ENCODE assay signal across 24 cellular contexts in genomic region chr10:5832946-5833345, GRCh38. TPM values are rescaled to one million over a fixed set of nuclear protein-coding genes. Genes with fewer than 3 reads are reported as not detected.
DNase-seq lines count a peak whose midpoint lies in the region; ATAC-seq, FAIRE-seq and TF ChIP-seq lines count a peak whose summit lies in the region.
"Had no signal": no experiment of that assay in that cellular context is flagged by ENCODE, and none has a peak within 500 bp of the region (broad histone marks: within the 10 kb centered on the region; RNA-seq: fewer than 3 reads in every experiment).

No MANE protein-coding gene starts in this region.

- TF ChIP-seq CTCF in LNCaP clone FGC (IDR thresholded peaks at IDR 0.05; ENCODE audit: control insufficient read depth, extremely low read depth, insufficient read depth) (no peak), keratinocyte (optimal IDR thresholded peaks at IDR 0.05 in 1 of 3, IDR thresholded peaks at IDR 0.05 in 1 of 3, conservative IDR thresholded peaks at IDR 0.05 in 1 of 3; ENCODE audit: extremely low read depth in 1 of 3, insufficient read depth in 2 of 3, low read length in 3 of 3) (no peak), prostate gland (IDR thresholded peaks at IDR 0.05) (no peak)

- H3K27ac Mint-ChIP-seq in activated naive CD4-positive, alpha-beta T cell treated with anti-CD3 and anti-CD28 coated beads, Interleukin-2, amount 50 U/mL, for 72 hours, result no peak overlapping the region
- H3K27ac Mint-ChIP-seq: activated naive CD8-positive, alpha-beta T cell; activated T-helper 2 cell treated with anti-CD3 and anti-CD28 coated beads, Interferon-gamma antibody, Interleukin-2, Interleukin-4, amounts not matched to agents 10 μg/mL and 5 μg/mL and 100 μg/mL, durations not matched to agents 14 hours and 24 hours and 36 hours had no signal

- H3K9ac ChIP-seq in BLaER1 treated with 17β-estradiol and CSF1 and Interleukin-3, amounts not matched to agents 10 nM and 100 nM, result no peak overlapping the region
- no peak overlapping the region for H3K9ac ChIP-seq in keratinocyte (ENCODE audit: control insufficient read depth, extremely low read depth, insufficient read depth, low read length)

- intact Hi-C loops in prostate gland (cut with DNase I), result no loop called here

- FAIRE-seq in keratinocyte (lab: Jason Lieb, UNC), result no peak
- FAIRE-seq: astrocyte, GM12891 had no signal

- 60% methylated on average over 13 of the region's 13 CpGs for WGBS in prostate gland

- H3K4me1 ChIP-seq in BLaER1 treated with 17β-estradiol and CSF1 and Interleukin-3, amounts not matched to agents 10 nM and 100 nM, result peaks cover 0 to 66% (median 38%) of the 10 kb centered on the region in 10 experiments; a peak in 16 of 20 replicates
- H3K4me1 ChIP-seq in keratinocyte (ENCODE audit: control insufficient read depth, extremely low read depth, insufficient read depth, low read length), result no peaks in the 10 kb centered on the region
- H3K4me1 ChIP-seq in prostate gland (replicated peaks), result peaks cover 2% of the 10 kb centered on the region
- H3K4me1 ChIP-seq: HAP-1 had no signal

- no peak overlapping the region for H3K4me3 ChIP-seq in BLaER1 treated with 17β-estradiol and CSF1 and Interleukin-3, amounts not matched to agents 10 nM and 100 nM
- H3K4me3 ChIP-seq in LNCaP clone FGC (ENCODE audit: low read depth, low read length) (no peak overlapping the region), keratinocyte (ENCODE audit: control insufficient read depth in 2 of 3, extremely low read depth in 1 of 3, insufficient read depth in 2 of 3, low read depth in 1 of 3, low read length in 3 of 3) (no peak overlapping the region), prostate gland (no peak overlapping the region)
- H3K4me3 ChIP-seq: HAP-1, heart left ventricle had no signal

- dilution Hi-C loops in keratinocyte (cut with MboI; ENCODE audit: extremely low pct_ligation_motif_present, low sequenced_read_pairs), result no loop called here

- peak; percentile 52 for DNase-seq in LNCaP clone FGC (ENCODE audit: low read depth)
- no peak for DNase-seq in keratinocyte (ENCODE audit: low read depth, low spot score)
- DNase-seq in prostate gland (ENCODE audit: low spot score), result peak; percentile 78
- no peak for DNase-seq in EL
- DNase-seq in stimulated activated CD4-positive, alpha-beta T cell treated with anti-CD3 and anti-CD28 coated beads, Interleukin-12 subunit alpha, Interleukin-12 subunit beta, amount 100 ng/mL, for 4 hours, result no peak
- DNase-seq in activated naive CD4-positive, alpha-beta T cell treated with anti-CD3 and anti-CD28 coated beads, Interleukin-2, amount 50 U/mL, for 72 hours (ENCODE audit: low spot score in 2 of 2), result no peak
- DNase-seq in HuH-7.5 (ENCODE audit: low spot score), result no peak
- DNase-seq: activated CD4-positive, alpha-beta T cell treated with anti-CD3 and anti-CD28 coated beads, Interleukin-2, amount 10 ng/mL, durations not matched to agents 7 days and 5 days; C1 segment of cervical spinal cord; cerebellar nuclear complex; heart left ventricle; left cardiac atrium; NCI-H1092 treated with DMSO at 0.1 percent for 48 hours; NCI-H1930; NCI-H226; NCI-H748 treated with DMSO at 0.1 percent for 48 hours; substantia nigra had no signal

- H3K36me3 ChIP-seq in BLaER1 treated with 17β-estradiol and CSF1 and Interleukin-3, amounts not matched to agents 10 nM and 100 nM, result no peaks in the 10 kb centered on the region
- H3K36me3 ChIP-seq in keratinocyte (ENCODE audit: control insufficient read depth in 2 of 2, extremely low read depth in 1 of 2, insufficient read depth in 2 of 2, low read length in 2 of 2) (no peaks in the 10 kb centered on the region), prostate gland (no peaks in the 10 kb centered on the region)
- H3K36me3 ChIP-seq: HAP-1, heart left ventricle had no signal

- no peaks in the 10 kb centered on the region for H3K79me2 ChIP-seq in keratinocyte (ENCODE audit: control insufficient read depth, insufficient read depth, low read length)

- no peaks in the 10 kb centered on the region for H3K9me1 ChIP-seq in keratinocyte (ENCODE audit: control insufficient read depth, extremely low read depth, insufficient read depth, low read length)

- ATAC-seq in activated naive CD4-positive, alpha-beta T cell treated with anti-CD3 and anti-CD28 coated beads, Interleukin-2, amount 50 U/mL, for 72 hours, result no peak
- ATAC-seq: heart left ventricle, left cardiac atrium had no signal

- peak overlapping the region; percentile 20 for H2AFZ ChIP-seq in keratinocyte (ENCODE audit: control insufficient read depth, low read length)

- H3K9me3 ChIP-seq in BLaER1 treated with 17β-estradiol and CSF1 and Interleukin-3, amounts not matched to agents 10 nM and 100 nM (replicated peaks in 1 of 11), result no peaks in the 10 kb centered on the region
- H3K9me3 ChIP-seq in keratinocyte (ENCODE audit: control insufficient read depth, low read depth, low read length), result no peaks in the 10 kb centered on the region
- H3K9me3 ChIP-seq in prostate gland, result no peaks in the 10 kb centered on the region
- H3K9me3 ChIP-seq: HAP-1, heart left ventricle had no signal

- H3K4me2 ChIP-seq in BLaER1 treated with 17β-estradiol and CSF1 and Interleukin-3, amounts not matched to agents 10 nM and 100 nM, result peak overlapping the region in 7 of 11 experiments; percentile 10 to 75 (median 48); a peak in 14 of 22 replicates
- no peak overlapping the region for H3K4me2 ChIP-seq in keratinocyte (ENCODE audit: control insufficient read depth, extremely low read depth, insufficient read depth, low read depth, low read length)

- no peak for TF ChIP-seq POLR2A in prostate gland (IDR thresholded peaks at IDR 0.05)

- no peaks in the 10 kb centered on the region for H3K9me3 Mint-ChIP-seq in activated naive CD4-positive, alpha-beta T cell treated with anti-CD3 and anti-CD28 coated beads, Interleukin-2, amount 50 U/mL, for 72 hours
- H3K9me3 Mint-ChIP-seq: activated CD4-positive, alpha-beta T cell treated with anti-CD3 and anti-CD28 coated beads, Interleukin-2, amount 10 ng/mL, durations not matched to agents 7 days and 5 days; activated T-helper 2 cell treated with anti-CD3 and anti-CD28 coated beads, Interferon-gamma antibody, Interleukin-2, Interleukin-4, amounts not matched to agents 10 μg/mL and 5 μg/mL and 100 μg/mL, durations not matched to agents 14 hours and 24 hours and 36 hours had no signal

- H3K27me3 ChIP-seq in BLaER1 treated with 17β-estradiol and CSF1 and Interleukin-3, amounts not matched to agents 10 nM and 100 nM, result no peaks in the 10 kb centered on the region
- H3K27me3 ChIP-seq in keratinocyte (ENCODE audit: control insufficient read depth, extremely low read depth, insufficient read depth, low read length) (peaks cover 9% of the 10 kb centered on the region), prostate gland (replicated peaks; ENCODE audit: insufficient read depth) (no peaks in the 10 kb centered on the region)
- H3K27me3 ChIP-seq: heart left ventricle had no signal

- H3K36me3 Mint-ChIP-seq in activated naive CD4-positive, alpha-beta T cell treated with anti-CD3 and anti-CD28 coated beads, Interleukin-2, amount 50 U/mL, for 72 hours, result no peaks in the 10 kb centered on the region
- H3K36me3 Mint-ChIP-seq: activated naive CD8-positive, alpha-beta T cell had no signal

- no peaks in the 10 kb centered on the region for H4K20me1 ChIP-seq in BLaER1 treated with 17β-estradiol and CSF1 and Interleukin-3, amounts not matched to agents 10 nM and 100 nM
- H4K20me1 ChIP-seq in keratinocyte (ENCODE audit: control insufficient read depth, extremely low read depth, insufficient read depth, low read length), result no peaks in the 10 kb centered on the region

- no peak overlapping the region for H3K27ac ChIP-seq in BLaER1 treated with 17β-estradiol and CSF1 and Interleukin-3, amounts not matched to agents 10 nM and 100 nM
- H3K27ac ChIP-seq in keratinocyte (ENCODE audit: control insufficient read depth, insufficient read depth, low read length) (no peak overlapping the region), prostate gland (no peak overlapping the region)
- H3K27ac ChIP-seq: epithelial cell of prostate, heart left ventricle had no signal

RNA-seq across cellular contexts. Expression of gene GDI2, which starts 19.7 kb away (rescaled TPM):
- 155 to 293 TPM (median 244 TPM) in 3 replicates for polyA plus RNA-seq in keratinocyte
- 246 TPM for polyA plus RNA-seq in keratinocyte (2011; ENCODE audit: low read depth)
- polyA plus RNA-seq in keratinocyte (2011; cell fraction: cytosol; rRNA removed), result 210 and 305 TPM in 2 replicates
- 133 and 158 TPM in 2 replicates for polyA plus RNA-seq in keratinocyte (2011; cell fraction: nucleus; rRNA removed)
- 154 and 212 TPM in 2 replicates for polyA plus RNA-seq in keratinocyte (2012; ENCODE audit: low replicate concordance)
- 67.8 to 243 TPM (median 131 TPM) in 3 replicates for polyA minus RNA-seq in keratinocyte
- polyA minus RNA-seq in keratinocyte (2011; cell fraction: cytosol; rRNA and poly(A)+ RNA removed), result 352 TPM
- 88.7 and 112 TPM in 2 replicates for polyA minus RNA-seq in keratinocyte (2011; cell fraction: nucleus; rRNA and poly(A)+ RNA removed)
- total RNA-seq in prostate gland, result 100 to 1,000 TPM; 186 to 218 TPM
- total RNA-seq in activated naive CD4-positive, alpha-beta T cell treated with anti-CD3 and anti-CD28 coated beads, Interleukin-2, amount 50 U/mL, for 72 hours, result 100 to 1,000 TPM; 234 to 281 TPM

RNA-seq across cellular contexts. Expression of gene ANKRD16, which starts 56.7 kb away (rescaled TPM):
- polyA plus RNA-seq in keratinocyte, result 5.4 to 6.2 TPM (median 6.0 TPM) in 3 replicates
- polyA plus RNA-seq in keratinocyte (2011; ENCODE audit: low read depth), result 2.2 TPM
- 2.5 and 2.7 TPM in 2 replicates for polyA plus RNA-seq in keratinocyte (2011; cell fraction: cytosol; rRNA removed)
- polyA plus RNA-seq in keratinocyte (2011; cell fraction: nucleus; rRNA removed), result 6.3 and 6.6 TPM in 2 replicates
- 1.6 and 4.9 TPM in 2 replicates for polyA plus RNA-seq in keratinocyte (2012; ENCODE audit: low replicate concordance)
- polyA minus RNA-seq in keratinocyte, result 8.1 to 26.6 TPM (median 11.4 TPM) in 3 replicates
- 3.1 TPM for polyA minus RNA-seq in keratinocyte (2011; cell fraction: cytosol; rRNA and poly(A)+ RNA removed)
- polyA minus RNA-seq in keratinocyte (2011; cell fraction: nucleus; rRNA and poly(A)+ RNA removed), result 5.4 and 7.4 TPM in 2 replicates
- 10 to 100 TPM; 14.4 to 20.1 TPM for total RNA-seq in prostate gland
- 1 to 10 TPM; 3.3 to 6.8 TPM for total RNA-seq in activated naive CD4-positive, alpha-beta T cell treated with anti-CD3 and anti-CD28 coated beads, Interleukin-2, amount 50 U/mL, for 72 hours

RNA-seq across cellular contexts. Expression of gene FBH1, which starts 57.1 kb away (rescaled TPM):
- 55.9 to 70.0 TPM (median 61.8 TPM) in 3 replicates for polyA plus RNA-seq in keratinocyte
- polyA plus RNA-seq in keratinocyte (2011; ENCODE audit: low read depth), result 78.7 TPM
- 62.0 and 66.6 TPM in 2 replicates for polyA plus RNA-seq in keratinocyte (2011; cell fraction: cytosol; rRNA removed)
- polyA plus RNA-seq in keratinocyte (2011; cell fraction: nucleus; rRNA removed), result 128 and 134 TPM in 2 replicates
- 42.4 and 43.7 TPM in 2 replicates for polyA plus RNA-seq in keratinocyte (2012; ENCODE audit: low replicate concordance)
- polyA minus RNA-seq in keratinocyte, result 132 to 146 TPM (median 141 TPM) in 3 replicates
- 88.1 TPM for polyA minus RNA-seq in keratinocyte (2011; cell fraction: cytosol; rRNA and poly(A)+ RNA removed)
- 57.0 and 97.7 TPM in 2 replicates for polyA minus RNA-seq in keratinocyte (2011; cell fraction: nucleus; rRNA and poly(A)+ RNA removed)
- total RNA-seq in prostate gland, result 100 to 1,000 TPM in 1 of 2 donors, 10 to 100 TPM in 1; 75.0 to 172 TPM
- 10 to 100 TPM; 51.8 to 53.5 TPM for total RNA-seq in activated naive CD4-positive, alpha-beta T cell treated with anti-CD3 and anti-CD28 coated beads, Interleukin-2, amount 50 U/mL, for 72 hours

Comparison
In these comparisons a context has a peak if more than half of its experiments do, and no peak if none do; other contexts are left out.
1. DNase-seq: peak in LNCaP clone FGC (single experiment) and prostate gland (single experiment); none in keratinocyte (single experiment), EL (single experiment), stimulated activated CD4-positive, alpha-beta T cell treated with anti-CD3 and anti-CD28 coated beads, Interleukin-12 subunit alpha, Interleukin-12 subunit beta, amount 100 ng/mL, for 4 hours (single experiment), activated naive CD4-positive, alpha-beta T cell treated with anti-CD3 and anti-CD28 coated beads, Interleukin-2, amount 50 U/mL, for 72 hours (0 of 2) and HuH-7.5 (single experiment).